Comparison of ENCODE assay signal across 10 cellular contexts in the genomic region with DNA sequence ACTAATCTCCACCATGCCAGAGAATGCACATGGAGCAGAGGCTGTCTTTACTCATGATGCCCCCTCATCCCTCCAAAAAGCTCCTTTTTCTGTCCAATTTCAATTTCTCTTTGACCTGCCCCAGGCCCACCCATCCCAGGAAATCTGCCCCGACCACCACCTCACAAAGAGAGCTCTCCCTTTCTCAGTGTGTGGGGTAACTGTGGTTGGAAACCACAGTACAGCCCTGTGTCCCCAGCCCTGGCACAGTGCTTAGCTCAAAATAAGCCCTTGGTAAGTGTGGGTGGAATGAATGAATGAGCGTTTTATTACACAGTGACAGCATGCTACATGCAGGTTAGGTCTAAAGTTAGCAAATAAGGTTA. TPM values are rescaled to one million over a fixed set of nuclear protein-coding genes. Genes with fewer than 3 reads are reported as not detected.
DNase-seq lines count a peak whose midpoint lies in the region; ATAC-seq, FAIRE-seq and TF ChIP-seq lines count a peak whose summit lies in the region.
"Had no signal": no experiment of that assay in that cellular context is flagged by ENCODE, and none has a peak within 500 bp of the region (broad histone marks: within the 10 kb centered on the region; RNA-seq: fewer than 3 reads in every experiment).

No MANE protein-coding gene starts in this region.

- H3K36me3 Mint-ChIP-seq in CD4-positive, alpha-beta memory T cell: no peaks in the 10 kb centered on the region
- H3K36me3 Mint-ChIP-seq in effector memory CD8-positive, alpha-beta T cell (ENCODE audit: insufficient read depth): peaks cover 6% of the 10 kb centered on the region

- peak; percentile 32 for ATAC-seq in GM21360 (IDR thresholded peaks at IDR 0.05; ENCODE audit: unreplicated experiment)
- peak; percentile 32 for ATAC-seq in HG03439 (IDR thresholded peaks at IDR 0.05; ENCODE audit: unreplicated experiment)
- no peak for ATAC-seq in effector memory CD8-positive, alpha-beta T cell (replicated peaks)

- H3K4me3 ChIP-seq in CD4-positive, alpha-beta memory T cell (ENCODE audit: low read length in 2 of 2): no peak overlapping the region
- H3K4me3 ChIP-seq in breast epithelium: no peak overlapping the region

- H3K27me3 ChIP-seq in CD4-positive, alpha-beta memory T cell (ENCODE audit: insufficient read depth, low read length): no peaks in the 10 kb centered on the region
- H3K27me3 ChIP-seq in breast epithelium: no peaks in the 10 kb centered on the region

- intact Hi-C loops in CD4-positive, alpha-beta memory T cell (cut with micrococcal nuclease): no loop called here
- intact Hi-C loops in breast epithelium (cut with DNase I; ENCODE audit: low total_unique reads): no loop called here

- POLR2A ChIA-PET in CD4-positive, alpha-beta memory T cell (lab: Charles Lee; ENCODE audit: partially characterized antibody): interaction anchor here (0.8 to 1.5 kb wide), 6 partner anchors 9 to 125 kb away, joined by 3 to 5 read pairs (median 3); no protein-coding TSS in a partner anchor

- H3K4me3 Mint-ChIP-seq in CD4-positive, alpha-beta memory T cell: peak overlapping the region in 5 of 8 donors; percentile 30 to 66 (median 47)
- peak overlapping the region; percentile 47 to 53 for H3K4me3 Mint-ChIP-seq in effector memory CD8-positive, alpha-beta T cell

- peaks cover 41 to 66% (median 57%) of the 10 kb centered on the region in 4 donors for H3K4me1 Mint-ChIP-seq in CD4-positive, alpha-beta memory T cell
- peaks cover 44 to 45% of the 10 kb centered on the region in 2 donors for H3K4me1 Mint-ChIP-seq in effector memory CD8-positive, alpha-beta T cell (ENCODE audit: low read depth in 2 of 2)

- no peak for TF ChIP-seq POLR2A in breast epithelium (IDR thresholded peaks at IDR 0.05)

- TF ChIP-seq CTCF in breast epithelium (IDR thresholded peaks at IDR 0.05): no peak

- H3K9me3 Mint-ChIP-seq in CD4-positive, alpha-beta memory T cell: no peaks in the 10 kb centered on the region
- H3K9me3 Mint-ChIP-seq in effector memory CD8-positive, alpha-beta T cell: no peaks in the 10 kb centered on the region

- no peaks in the 10 kb centered on the region for H3K27me3 Mint-ChIP-seq in CD4-positive, alpha-beta memory T cell
- no peaks in the 10 kb centered on the region for H3K27me3 Mint-ChIP-seq in effector memory CD8-positive, alpha-beta T cell

- FAIRE-seq in HTR-8/SVneo (lab: Jason Lieb, UNC): no peak

- H3K27ac Mint-ChIP-seq in CD4-positive, alpha-beta memory T cell: peak overlapping the region in 4 of 7 donors; percentile 38 to 81 (median 56)
- H3K27ac Mint-ChIP-seq in effector memory CD8-positive, alpha-beta T cell: peak overlapping the region in 1 of 2 donors; percentile 86

- CTCF ChIA-PET in CD4-positive, alpha-beta memory T cell (lab: Charles Lee; ENCODE audit: partially characterized antibody): interaction anchor here (0.9 to 3.4 kb wide), 4 partner anchors 16 to 129 kb away, joined by 3 to 14 read pairs (median 6); no protein-coding TSS in a partner anchor

- H3K4me1 ChIP-seq in CD4-positive, alpha-beta memory T cell (ENCODE audit: insufficient read depth, low read length): peaks cover 54% of the 10 kb centered on the region
- no peaks in the 10 kb centered on the region for H3K4me1 ChIP-seq in breast epithelium

- no peaks in the 10 kb centered on the region for H3K9me3 ChIP-seq in CD4-positive, alpha-beta memory T cell (ENCODE audit: control insufficient read depth in 1 of 2, low read length in 2 of 2)
- no peaks in the 10 kb centered on the region for H3K9me3 ChIP-seq in breast epithelium

- H3K27ac ChIP-seq in CD4-positive, alpha-beta memory T cell (ENCODE audit: low read depth, low read length): no peak overlapping the region
- peak overlapping the region in 1 of 2 donors; percentile 3 for H3K27ac ChIP-seq in breast epithelium

- no peaks in the 10 kb centered on the region for H3K36me3 ChIP-seq in CD4-positive, alpha-beta memory T cell (ENCODE audit: insufficient read depth, low read length)
- no peaks in the 10 kb centered on the region for H3K36me3 ChIP-seq in breast epithelium

- DNase-seq in CD4-positive, alpha-beta memory T cell: no peak
- DNase-seq in effector memory CD8-positive, alpha-beta T cell: no peak
- no peak for DNase-seq in hippocampal formation (lab: John Stamatoyannopoulos, UW)
- no peak for DNase-seq in breast epithelium (ENCODE audit: low spot score in 2 of 2)
- no peak for DNase-seq in HTR-8/SVneo (ENCODE audit: insufficient read length, low spot score)
- no peak for DNase-seq in nucleus accumbens (lab: John Stamatoyannopoulos, UW)
- DNase-seq: DMS153, NCI-H1930 had no signal

RNA-seq across cellular contexts. Expression of a gene that starts 43.7 kb away (rescaled TPM):
- total RNA-seq in CD4-positive, alpha-beta memory T cell: 100 to 1,000 TPM; 112 to 115 TPM
- 10 to 100 TPM; 80.8 to 88.5 TPM for polyA plus RNA-seq in CD4-positive, alpha-beta memory T cell
- 10 to 100 TPM; 79.0 to 85.9 (median 83.4) TPM for total RNA-seq in breast epithelium
